In genomic region chr22:15729209-15729917, GRCh38 we compare ENCODE assay signal across 2 cellular contexts. TPM values are rescaled to one million over a fixed set of nuclear protein-coding genes. Genes with fewer than 3 reads are reported as not detected.
"Had no signal": no experiment of that assay in that cellular context is flagged by ENCODE, and none has a peak within 500 bp of the region (broad histone marks: within the 10 kb centered on the region; RNA-seq: fewer than 3 reads in every experiment).

No MANE protein-coding gene starts in this region.

RNA-seq across cellular contexts. Expression of gene POTEH, which starts 39.5 kb away (rescaled TPM):
- total RNA-seq: HT-29, NCI-H460 had no signal
